In genomic region chr6:379367-380181, GRCh38 we compare ENCODE assay signal across 15 cellular contexts. TPM values are rescaled to one million over a fixed set of nuclear protein-coding genes. Genes with fewer than 3 reads are reported as not detected.
DNase-seq lines count a peak whose midpoint lies in the region; ATAC-seq and TF ChIP-seq lines count a peak whose summit lies in the region.
"Had no signal": no experiment of that assay in that cellular context is flagged by ENCODE, and none has a peak within 500 bp of the region (broad histone marks: within the 10 kb centered on the region; RNA-seq: fewer than 3 reads in every experiment).

No MANE protein-coding gene starts in this region.

- H3K27me3 ChIP-seq in PC-9 (ENCODE audit: insufficient read depth, low read depth), result peaks cover 77% of the 10 kb centered on the region

- no peaks in the 10 kb centered on the region for H3F3A ChIP-seq in PC-9 (ENCODE audit: insufficient read depth, low read depth)

- H3K4me2 ChIP-seq in PC-9, result peak overlapping the region; percentile 29
- H3K4me2 ChIP-seq: neural progenitor cell had no signal

- H3K4me1 ChIP-seq in PC-9 (replicated peaks; ENCODE audit: insufficient read depth), result no peaks in the 10 kb centered on the region
- H3K4me1 ChIP-seq: Caco-2, neural progenitor cell had no signal

- POLR2A ChIA-PET in PC-9 (lab: Charles Lee; ENCODE audit: unreplicated experiment), result no interaction called here

- TF ChIP-seq CTCF in PC-9 (conservative IDR thresholded peaks at IDR 0.05) (no peak), osteocyte (IDR thresholded peaks at IDR 0.05) (no peak)

- H3K4me3 ChIP-seq in PC-9, result no peak overlapping the region
- H3K4me3 ChIP-seq: neural progenitor cell had no signal

- DNase-seq in PC-9 (peak; percentile 49 to 54), osteocyte (ENCODE audit: extremely low spot score, unreplicated experiment) (peak; percentile 88), pons (ENCODE audit: low spot score) (no peak), AG08396 (ENCODE audit: low spot score) (no peak), left cardiac atrium (no peak)
- DNase-seq: activated CD4-positive, alpha-beta T cell treated with anti-CD3 and anti-CD28 coated beads, Interleukin-2, amount 10 ng/mL, durations not matched to agents 24 days and 14 days; activated naive CD4-positive, alpha-beta T cell treated with anti-CD3 and anti-CD28 coated beads, Interleukin-2, amount 10 ng/mL, durations not matched to agents 7 days and 5 days; Caco-2; HFFc6; NCI-H526 had no signal

- H3K36me3 ChIP-seq in PC-9 (ENCODE audit: low read depth), result no peaks in the 10 kb centered on the region
- H3K36me3 ChIP-seq: neural progenitor cell had no signal

- intact Hi-C loops in PC-9 (cut with micrococcal nuclease; ENCODE audit: unreplicated experiment), result loop anchor here (10.0 kb wide), 1 partner anchor 165 kb away; no protein-coding TSS in a partner anchor
- intact Hi-C loops in left cardiac atrium (cut with DNase I), result no loop called here

- H3K27ac ChIP-seq in PC-9, result no peak overlapping the region
- H3K27ac ChIP-seq: neural progenitor cell had no signal

- H4K20me1 ChIP-seq in PC-9 (ENCODE audit: insufficient read depth), result no peaks in the 10 kb centered on the region

- peaks cover 3% of the 10 kb centered on the region for H3K9me3 Mint-ChIP-seq in osteocyte (ENCODE audit: unreplicated experiment)
- H3K9me3 Mint-ChIP-seq: activated CD4-positive, alpha-beta T cell treated with anti-CD3 and anti-CD28 coated beads, Interleukin-2, amount 10 ng/mL, durations not matched to agents 24 days and 14 days had no signal

- CTCF ChIA-PET in PC-9 (lab: Charles Lee), result interaction anchor here (0.5 kb wide), 1 partner anchor 93 kb away, joined by 5 read pairs; no protein-coding TSS in a partner anchor

- H2AFZ ChIP-seq in PC-9, result peak overlapping the region; percentile 36; the same call in 1 of the 2 replicates
- H2AFZ ChIP-seq: neural progenitor cell had no signal

- no peaks in the 10 kb centered on the region for H3K9me2 ChIP-seq in PC-9 (ENCODE audit: insufficient read depth)

- H3K79me2 ChIP-seq in PC-9 (ENCODE audit: low read depth), result no peaks in the 10 kb centered on the region

- no peak overlapping the region for H3K4me3 Mint-ChIP-seq in osteocyte (ENCODE audit: unreplicated experiment)
- H3K4me3 Mint-ChIP-seq: activated CD4-positive, alpha-beta T cell treated with anti-CD3 and anti-CD28 coated beads, Interleukin-2, amount 10 ng/mL, durations not matched to agents 24 days and 14 days; activated naive CD4-positive, alpha-beta T cell treated with anti-CD3 and anti-CD28 coated beads, Interleukin-2, amount 10 ng/mL, durations not matched to agents 7 days and 5 days; HFFc6; neural progenitor cell had no signal

- H3K36me3 Mint-ChIP-seq in osteocyte (ENCODE audit: unreplicated experiment), result no peaks in the 10 kb centered on the region
- H3K36me3 Mint-ChIP-seq: activated naive CD4-positive, alpha-beta T cell treated with anti-CD3 and anti-CD28 coated beads, Interleukin-2, amount 10 ng/mL, durations not matched to agents 7 days and 5 days; neural progenitor cell had no signal

- peaks cover 20% of the 10 kb centered on the region for H3K27me3 Mint-ChIP-seq in osteocyte (ENCODE audit: unreplicated experiment)

- H3K4me1 Mint-ChIP-seq in osteocyte (ENCODE audit: unreplicated experiment), result no peaks in the 10 kb centered on the region
- H3K4me1 Mint-ChIP-seq: neural progenitor cell had no signal

- no peaks in the 10 kb centered on the region for H3K9me3 ChIP-seq in PC-9 (ENCODE audit: insufficient read depth, low read depth)
- H3K9me3 ChIP-seq: Caco-2 had no signal

- peak; percentile 59 for ATAC-seq in GM19043 (IDR thresholded peaks at IDR 0.05; ENCODE audit: low read depth, unreplicated experiment)
- ATAC-seq in HG02623 (IDR thresholded peaks at IDR 0.05; ENCODE audit: unreplicated experiment), result peak; percentile 36
- ATAC-seq in HG03097 (IDR thresholded peaks at IDR 0.05; ENCODE audit: low FRiP score, unreplicated experiment), result no peak
- ATAC-seq in left cardiac atrium, result no peak
- ATAC-seq: SK-N-SH treated with all-trans-retinoic acid at 6 μM for 48 hours had no signal

- H3K27ac Mint-ChIP-seq in osteocyte (ENCODE audit: unreplicated experiment), result no peak overlapping the region
- H3K27ac Mint-ChIP-seq: activated CD4-positive, alpha-beta T cell treated with anti-CD3 and anti-CD28 coated beads, Interleukin-2, amount 10 ng/mL, durations not matched to agents 24 days and 14 days; activated naive CD4-positive, alpha-beta T cell treated with anti-CD3 and anti-CD28 coated beads, Interleukin-2, amount 10 ng/mL, durations not matched to agents 7 days and 5 days; HFFc6; neural progenitor cell had no signal

- no TSS peak for BruUV-seq in PC-9 (replicated peaks; lab: Mats Ljungman, UMichigan)

RNA-seq across cellular contexts. Expression of gene IRF4, which starts 12.0 kb away (rescaled TPM):
- total RNA-seq in PC-9 (2021) (not detected in 2 replicates), osteocyte (not detected in 2 replicates), left cardiac atrium (1 to 10 TPM in 1 of 2 donors, under 1 TPM in 1; 0.65 to 1.6 TPM)
- total RNA-seq: Caco-2, HFFc6 had no signal

Comparison
In these comparisons a context has a peak if more than half of its experiments do, and no peak if none do; other contexts are left out.
1. ATAC-seq: peak in GM19043 (single experiment) and HG02623 (single experiment); none in HG03097 (single experiment) and left cardiac atrium (0 of 2).
2. DNase-seq: peak in PC-9 (2 of 2) and osteocyte (single experiment); none in pons (single experiment), AG08396 (single experiment) and left cardiac atrium (single experiment).